In genomic region chr7:121475806-121476205, GRCh38 we compare ENCODE assay signal across 31 cellular contexts.
DNase-seq lines count a peak whose midpoint lies in the region; ATAC-seq and TF ChIP-seq lines count a peak whose summit lies in the region.
"Had no signal": no experiment of that assay in that cellular context is flagged by ENCODE, and none has a peak within 500 bp of the region (broad histone marks: within the 10 kb centered on the region; RNA-seq: fewer than 3 reads in every experiment).

No MANE protein-coding gene starts in this region.

- H3K4me1 ChIP-seq in GM23338 (ENCODE audit: insufficient read depth) (peaks cover 13% of the 10 kb centered on the region), left ventricle myocardium inferior (no peaks in the 10 kb centered on the region), mucosa of descending colon (ENCODE audit: low read depth) (no peaks in the 10 kb centered on the region)
- H3K4me1 ChIP-seq: A549, breast epithelium had no signal

- H3F3A ChIP-seq in GM23338 (replicated peaks; ENCODE audit: low read depth): no peaks in the 10 kb centered on the region

- no peaks in the 10 kb centered on the region for H3K79me2 ChIP-seq in GM23338 (replicated peaks; ENCODE audit: insufficient read depth)

- no peaks in the 10 kb centered on the region for H4K20me1 ChIP-seq in GM23338 (replicated peaks; ENCODE audit: insufficient read depth)

- H3K27me3 Mint-ChIP-seq in GM23338 (ENCODE audit: insufficient read depth, low read depth, poor library complexity): peaks cover 2% of the 10 kb centered on the region
- H3K27me3 Mint-ChIP-seq in activated CD4-positive, alpha-beta T cell treated with anti-CD3 and anti-CD28 coated beads, Interleukin-2, amount 10 ng/mL, durations not matched to agents 7 days and 5 days: peaks cover 4% of the 10 kb centered on the region
- H3K27me3 Mint-ChIP-seq: memory B cell had no signal

- no peaks in the 10 kb centered on the region for H3K9me2 ChIP-seq in GM23338 (ENCODE audit: insufficient read depth)

- no peaks in the 10 kb centered on the region; the same call in 2 of the 3 replicates for H3K36me3 Mint-ChIP-seq in GM23338 (ENCODE audit: low read depth)
- H3K36me3 Mint-ChIP-seq in activated CD4-positive, alpha-beta T cell treated with anti-CD3 and anti-CD28 coated beads, Interleukin-2, amount 10 ng/mL, durations not matched to agents 7 days and 5 days (ENCODE audit: low read depth): peaks cover 3% of the 10 kb centered on the region
- H3K36me3 Mint-ChIP-seq: CD4-positive, alpha-beta memory T cell; memory B cell; neural progenitor cell had no signal

- H3K4me3 Mint-ChIP-seq in GM23338: no peak overlapping the region
- no peak overlapping the region for H3K4me3 Mint-ChIP-seq in activated CD4-positive, alpha-beta T cell treated with anti-CD3 and anti-CD28 coated beads, Interleukin-2, amount 10 ng/mL, durations not matched to agents 7 days and 5 days
- H3K4me3 Mint-ChIP-seq: CD4-positive, alpha-beta memory T cell; memory B cell; neural progenitor cell; stimulated activated naive CD8-positive, alpha-beta T cell treated with anti-CD3 and anti-CD28 coated beads, Interleukin-15, amount 100 ng/mL, for 72 hours had no signal

- in situ Hi-C loops in brain microvascular endothelial cell (cut with HindIII; ENCODE audit: low pct_ligation_motif_present, low sequenced_read_pairs): no loop called here

- H3K27ac Mint-ChIP-seq in GM23338: no peak overlapping the region
- no peak overlapping the region for H3K27ac Mint-ChIP-seq in activated CD4-positive, alpha-beta T cell treated with anti-CD3 and anti-CD28 coated beads, Interleukin-2, amount 10 ng/mL, durations not matched to agents 7 days and 5 days
- H3K27ac Mint-ChIP-seq: CD4-positive, alpha-beta memory T cell; memory B cell; neural progenitor cell; stimulated activated naive CD8-positive, alpha-beta T cell treated with anti-CD3 and anti-CD28 coated beads, Interleukin-15, amount 100 ng/mL, for 72 hours had no signal

- TF ChIP-seq CTCF in GM23338 (conservative IDR thresholded peaks at IDR 0.05; ENCODE audit: low read depth in 2 of 2) (no peak), cardiac fibroblast (IDR thresholded peaks at IDR 0.05; ENCODE audit: low read depth, low read length) (no peak), left ventricle myocardium inferior (IDR thresholded peaks at IDR 0.05; ENCODE audit: borderline replicate concordance) (no peak), mucosa of descending colon (IDR thresholded peaks at IDR 0.05) (no peak), brain microvascular endothelial cell (IDR thresholded peaks at IDR 0.05; ENCODE audit: low read depth, low read length, missing control alignments) (no peak)

- H3K27me3 ChIP-seq in GM23338 (ENCODE audit: insufficient read depth) (no peaks in the 10 kb centered on the region), left ventricle myocardium inferior (ENCODE audit: low read depth) (no peaks in the 10 kb centered on the region), brain microvascular endothelial cell (replicated peaks) (no peaks in the 10 kb centered on the region)
- H3K27me3 ChIP-seq: breast epithelium, neural progenitor cell, sigmoid colon, SJSA1, tibial nerve had no signal

- CTCF ChIA-PET in activated CD4-positive, alpha-beta T cell treated with anti-CD3 and anti-CD28 coated beads, Interleukin-2, amount 10 ng/mL, durations not matched to agents 7 days and 5 days (lab: Charles Lee): interaction anchor here (0.6 to 1.2 kb wide), 2 partner anchors 12 to 33 kb away, joined by 3 read pairs; no protein-coding TSS in a partner anchor

- H3K36me3 ChIP-seq in GM23338 (ENCODE audit: insufficient read depth) (no peaks in the 10 kb centered on the region), left ventricle myocardium inferior (no peaks in the 10 kb centered on the region), mucosa of descending colon (ENCODE audit: low read depth) (no peaks in the 10 kb centered on the region), brain microvascular endothelial cell (replicated peaks) (no peaks in the 10 kb centered on the region)
- H3K36me3 ChIP-seq: breast epithelium, HAP-1, neural progenitor cell, sigmoid colon, SJSA1, tibial nerve had no signal

- POLR2A ChIA-PET in activated CD4-positive, alpha-beta T cell treated with anti-CD3 and anti-CD28 coated beads, Interleukin-2, amount 10 ng/mL, durations not matched to agents 7 days and 5 days (lab: Charles Lee): no interaction called here

- H3K27ac ChIP-seq in GM23338 (ENCODE audit: low read depth) (no peak overlapping the region), left ventricle myocardium inferior (replicated peaks) (no peak overlapping the region), brain microvascular endothelial cell (no peak overlapping the region)
- H3K27ac ChIP-seq: A549, breast epithelium, coronary artery, neural progenitor cell, sigmoid colon, SJSA1, tibial nerve, VCaP had no signal

- DNase-seq in GM23338 (ENCODE audit: low spot score) (no peak), cardiac fibroblast (ENCODE audit: low read depth in 2 of 2) (peak; percentile 23 to 94), left ventricle myocardium inferior (peak; percentile 29), mucosa of descending colon (peak; percentile 40 to 85 (median 51)), brain microvascular endothelial cell (no peak), SK-N-DZ (ENCODE audit: low spot score) (no peak), NOMO-1 treated with dmso at 0.1 percent for 144 hours (lab: John Stamatoyannopoulos, UW; ENCODE audit: unreplicated experiment) (no peak)
- DNase-seq in activated CD4-positive, alpha-beta T cell treated with anti-CD3 and anti-CD28 coated beads, Interleukin-2, amount 10 ng/mL, durations not matched to agents 7 days and 5 days: no peak
- DNase-seq: activated CD4-positive, alpha-beta T cell treated with anti-CD3 and anti-CD28 coated beads for 48 hours; activated T-cell treated with anti-CD3 and anti-CD28 coated beads, Interleukin-2, amount 50 U/mL, for 1 hour; AML-193; CD4-positive, alpha-beta memory T cell; effector memory CD4-positive, alpha-beta T cell; erythroblast; islet precursor cell; KBM-7; MM.1S; NCI-H2029 treated with DMSO at 0.1 percent for 48 hours; NCI-H345; sigmoid colon; stimulated activated naive CD8-positive, alpha-beta T cell treated with anti-CD3 and anti-CD28 coated beads, Interleukin-15, amount 100 ng/mL, for 72 hours; T-helper 2 cell had no signal

- no peaks in the 10 kb centered on the region; the same call in 2 of the 3 replicates for H3K9me3 Mint-ChIP-seq in GM23338
- no peaks in the 10 kb centered on the region for H3K9me3 Mint-ChIP-seq in activated CD4-positive, alpha-beta T cell treated with anti-CD3 and anti-CD28 coated beads, Interleukin-2, amount 10 ng/mL, durations not matched to agents 7 days and 5 days
- H3K9me3 Mint-ChIP-seq: CD4-positive, alpha-beta memory T cell; memory B cell; neural progenitor cell; stimulated activated naive CD8-positive, alpha-beta T cell treated with anti-CD3 and anti-CD28 coated beads, Interleukin-15, amount 100 ng/mL, for 72 hours had no signal

- H3K4me2 ChIP-seq in GM23338: no peak overlapping the region
- H3K4me2 ChIP-seq: A549, neural progenitor cell had no signal

- intact Hi-C loops in left ventricle myocardium inferior (cut with micrococcal nuclease) (no loop called here), mucosa of descending colon (cut with DNase I, micrococcal nuclease) (no loop called here)

- ATAC-seq in GM23338 (no peak), mucosa of descending colon (peak; percentile 92)
- ATAC-seq: A549; stimulated activated naive CD8-positive, alpha-beta T cell treated with anti-CD3 and anti-CD28 coated beads, Interleukin-15, amount 100 ng/mL, for 72 hours had no signal

- H3K4me3 ChIP-seq in GM23338: no peak overlapping the region
- H3K4me3 ChIP-seq in cardiac fibroblast (replicated peaks in 1 of 2; ENCODE audit: low read depth in 2 of 2, low read length in 2 of 2): no peak overlapping the region
- H3K4me3 ChIP-seq in left ventricle myocardium inferior: no peak overlapping the region
- no peak overlapping the region for H3K4me3 ChIP-seq in mucosa of descending colon
- no peak overlapping the region for H3K4me3 ChIP-seq in brain microvascular endothelial cell (ENCODE audit: low read depth, low read length)
- H3K4me3 ChIP-seq: A549, breast epithelium, coronary artery, HAP-1, neural progenitor cell, sigmoid colon, SJSA1, tibial nerve had no signal

- 0 out of 2 replicates have a peak overlapping the region, but pooled peaks have one; percentile 24 for H2AFZ ChIP-seq in GM23338
- H2AFZ ChIP-seq: neural progenitor cell had no signal

- H3K4me1 Mint-ChIP-seq in GM23338: peaks cover 21% of the 10 kb centered on the region
- H3K4me1 Mint-ChIP-seq in activated CD4-positive, alpha-beta T cell treated with anti-CD3 and anti-CD28 coated beads, Interleukin-2, amount 10 ng/mL, durations not matched to agents 7 days and 5 days: no peaks in the 10 kb centered on the region
- H3K4me1 Mint-ChIP-seq: CD4-positive, alpha-beta memory T cell; stimulated activated naive CD8-positive, alpha-beta T cell treated with anti-CD3 and anti-CD28 coated beads, Interleukin-15, amount 100 ng/mL, for 72 hours had no signal

- H3K9me3 ChIP-seq in left ventricle myocardium inferior (replicated peaks) (no peaks in the 10 kb centered on the region), mucosa of descending colon (no peaks in the 10 kb centered on the region)
- H3K9me3 ChIP-seq: A549, breast epithelium, HAP-1, sigmoid colon, SJSA1, tibial nerve had no signal

TF ChIP-seq in GM23338, 12 proteins besides CTCF, POLR2A, EP300 and RAD21 (continues in another document):
- TF ChIP-seq ZNF114 (CRISPR knock-in tag; IDR thresholded peaks at IDR 0.05) (no peak), ZNF331 (CRISPR knock-in tag; IDR thresholded peaks at IDR 0.05; ENCODE audit: low read depth) (no peak)

Comparison
In these comparisons a context has a peak if more than half of its experiments do, and no peak if none do; other contexts are left out.
1. DNase-seq: peak in cardiac fibroblast (2 of 2), left ventricle myocardium inferior (single experiment) and mucosa of descending colon (3 of 3); none in GM23338 (single experiment), brain microvascular endothelial cell (single experiment), SK-N-DZ (single experiment), activated CD4-positive, alpha-beta T cell treated with anti-CD3 and anti-CD28 coated beads, Interleukin-2, amount 10 ng/mL, durations not matched to agents 7 days and 5 days (single experiment) and NOMO-1 treated with dmso at 0.1 percent for 144 hours (single experiment).